Comparison of ENCODE assay signal across 14 cellular contexts in the genomic region with DNA sequence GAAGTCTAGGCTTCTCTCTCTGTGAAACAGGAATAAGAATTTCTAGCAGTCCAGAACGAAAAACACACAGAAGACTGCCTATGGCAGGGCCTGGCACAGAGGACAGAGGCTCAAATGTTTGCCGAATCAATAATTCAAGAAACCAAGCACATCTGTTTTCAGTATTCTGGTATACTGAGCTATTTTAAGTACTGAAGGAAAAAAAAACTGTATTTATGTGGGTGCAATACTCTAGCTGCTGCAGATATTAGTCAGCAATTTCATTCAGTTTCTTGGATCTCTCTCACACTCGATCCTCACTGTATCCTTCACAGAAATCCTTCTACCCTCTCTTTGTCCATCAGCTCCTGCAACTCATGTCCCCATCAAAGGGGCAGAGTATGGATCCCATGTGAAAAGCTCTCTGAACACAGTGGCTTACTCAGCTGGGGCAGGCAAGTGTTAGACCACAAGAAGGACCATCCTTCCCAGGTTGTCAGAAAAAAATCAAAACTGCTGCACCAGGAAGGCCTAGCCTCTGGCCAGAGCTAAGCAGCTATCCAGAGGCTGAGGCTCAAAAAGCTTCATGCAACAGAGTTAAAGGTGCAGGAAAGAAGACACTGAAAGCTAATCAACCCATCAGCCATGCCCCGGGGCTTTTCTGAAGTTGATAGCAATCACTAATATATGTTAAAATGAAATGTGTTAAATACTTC. TPM values are rescaled to one million over a fixed set of nuclear protein-coding genes. Genes with fewer than 3 reads are reported as not detected.
A peak's percentile ranks its signal among the peaks of the same experiment; 100 is the strongest.
DNase-seq lines count a peak whose midpoint lies in the region; ATAC-seq and TF ChIP-seq lines count a peak whose summit lies in the region.
"Had no signal": no experiment of that assay in that cellular context is flagged by ENCODE, and none has a peak within 500 bp of the region (broad histone marks: within the 10 kb centered on the region; RNA-seq: fewer than 3 reads in every experiment).

No MANE protein-coding gene starts in this region.

- H3K4me1 ChIP-seq in gastrocnemius medialis, result peaks cover 25 to 33% of the 10 kb centered on the region in 2 donors

- H3K9ac ChIP-seq in SK-N-MC (ENCODE audit: insufficient read length), result peak overlapping the region; percentile 34

- peak overlapping the region; percentile 90 for H3K27ac ChIP-seq in SK-N-MC
- peak overlapping the region; percentile 73 to 86 (median 78) for H3K27ac ChIP-seq in gastrocnemius medialis

- H3K36me3 ChIP-seq in SK-N-MC (ENCODE audit: insufficient read depth, low read length) (peaks cover 28% of the 10 kb centered on the region), gastrocnemius medialis (peaks cover 0 to 10% of the 10 kb centered on the region in 2 donors)

- ATAC-seq in GM18858 (IDR thresholded peaks at IDR 0.05; ENCODE audit: unreplicated experiment), result peak; percentile 75
- peak in 1 of 2 donors; percentile 52 for ATAC-seq in gastrocnemius medialis
- no peak for ATAC-seq in GM21381 (IDR thresholded peaks at IDR 0.05; ENCODE audit: unreplicated experiment)

- TF ChIP-seq CTCF in gastrocnemius medialis (IDR thresholded peaks at IDR 0.05 in 4 of 5, conservative IDR thresholded peaks at IDR 0.05 in 1 of 5), result no peak

- H3K27me3 ChIP-seq in gastrocnemius medialis, result no peaks in the 10 kb centered on the region

- intact Hi-C loops in gastrocnemius medialis (cut with DNase I; ENCODE audit: low total_unique reads), result no loop called here

- DNase-seq in SK-N-MC (ENCODE audit: low read depth, low spot score), result no peak
- peak; percentile 84 for DNase-seq in fibroblast of peridontal ligament (ENCODE audit: extremely low read depth)
- DNase-seq in gastrocnemius medialis, result no peak
- DNase-seq in SW 1271 (lab: John Stamatoyannopoulos, UW), result no peak
- no peak for DNase-seq in NCI-H526 treated with DMSO at 0.1 percent for 48 hours (lab: John Stamatoyannopoulos, UW)
- no peak for DNase-seq in EL
- DNase-seq: activated T-cell treated with anti-CD3 and anti-CD28 coated beads, Interleukin-2, amount 50 U/mL, for 24 hours; effector memory CD4-positive, alpha-beta T cell; Karpas-422; left cardiac atrium; NCI-H510A; stimulated activated CD8-positive, alpha-beta memory T cell treated with anti-CD3 and anti-CD28 coated beads, Interleukin-4, amount 100 ng/mL, for 48 hours had no signal

- TF ChIP-seq POLR2A in gastrocnemius medialis (IDR thresholded peaks at IDR 0.05), result no peak

- in situ Hi-C loops in gastrocnemius medialis (cut with MboI; ENCODE audit: low sequenced_read_pairs in 4 of 4), result no loop called here

- H3K9me3 ChIP-seq in SK-N-MC (ENCODE audit: low read depth, low read length), result no peaks in the 10 kb centered on the region
- no peaks in the 10 kb centered on the region for H3K9me3 ChIP-seq in gastrocnemius medialis

- H3K4me3 ChIP-seq in SK-N-MC, result peak overlapping the region; percentile 68
- H3K4me3 ChIP-seq in gastrocnemius medialis, result no peak overlapping the region

RNA-seq across cellular contexts. Expression of gene USO1, which starts 9.1 kb away (rescaled TPM):
- 100 to 1,000 TPM; 213 to 328 (median 254) TPM for total RNA-seq in gastrocnemius medialis

RNA-seq across cellular contexts. Expression of gene G3BP2, which starts 42.0 kb away (rescaled TPM):
- 100 to 1,000 TPM; 123 to 226 (median 132) TPM for total RNA-seq in gastrocnemius medialis
